25 cellular contexts compared by ENCODE assay signal in genomic region chr3:30081904-30082303, GRCh38.
A peak's percentile ranks its signal among the peaks of the same experiment; 100 is the strongest.
DNase-seq lines count a peak whose midpoint lies in the region; ATAC-seq and TF ChIP-seq lines count a peak whose summit lies in the region.
"Had no signal": no experiment of that assay in that cellular context is flagged by ENCODE, and none has a peak within 500 bp of the region (broad histone marks: within the 10 kb centered on the region; RNA-seq: fewer than 3 reads in every experiment).

No MANE protein-coding gene starts in this region.

- DNase-seq in NCI-H146 (lab: John Stamatoyannopoulos, UW) (peak; percentile 13), NCI-H146 treated with DMSO at 0.1 percent for 48 hours (lab: John Stamatoyannopoulos, UW; ENCODE audit: unreplicated experiment) (no peak), SW480 (ENCODE audit: low spot score) (peak; percentile 74), mucosa of descending colon (peak; percentile 68 to 92 (median 73)), SKM-1 treated with dmso at 0.1 percent for 144 hours (lab: John Stamatoyannopoulos, UW; ENCODE audit: unreplicated experiment) (no peak), anterior cingulate cortex (lab: John Stamatoyannopoulos, UW) (no peak)
- DNase-seq: activated CD4-positive, alpha-beta memory T cell treated with anti-CD3 and anti-CD28 coated beads for 36 hours; activated CD4-positive, alpha-beta T cell treated with anti-CD3 and anti-CD28 coated beads for 1 hour; activated naive CD4-positive, alpha-beta T cell treated with Interleukin-2 at 50 U/mL for 16 hours; foreskin fibroblast; H7; IMR-90; natural killer cell; NCI-H1048; NCI-H1694 treated with DMSO at 0.1 percent for 48 hours; occipital lobe; psoas muscle; Right ventricle myocardium superior; stimulated activated CD4-positive, alpha-beta T cell treated with anti-CD3 and anti-CD28 coated beads, Interleukin-15, amount 100 ng/mL, for 24 hours; substantia nigra had no signal

- H3K4me3 ChIP-seq in mucosa of descending colon, result no peak overlapping the region
- H3K4me3 ChIP-seq: esophagus muscularis mucosa, psoas muscle had no signal

- H3K36me3 ChIP-seq in mucosa of descending colon (ENCODE audit: low read depth), result no peaks in the 10 kb centered on the region
- H3K36me3 ChIP-seq: esophagus muscularis mucosa had no signal

- H3K4me1 ChIP-seq in mucosa of descending colon (ENCODE audit: low read depth), result peaks cover 21% of the 10 kb centered on the region
- H3K4me1 ChIP-seq: esophagus muscularis mucosa had no signal

- intact Hi-C loops in mucosa of descending colon (cut with DNase I, micrococcal nuclease), result no loop called here

- no peaks in the 10 kb centered on the region for H3K9me3 ChIP-seq in mucosa of descending colon
- H3K9me3 ChIP-seq: esophagus muscularis mucosa, psoas muscle had no signal

- ATAC-seq in mucosa of descending colon (peak; percentile 95), GM18858 (IDR thresholded peaks at IDR 0.05; ENCODE audit: unreplicated experiment) (no peak), GM18511 (IDR thresholded peaks at IDR 0.05; ENCODE audit: unreplicated experiment) (no peak)
- ATAC-seq: natural killer cell; psoas muscle; SK-N-SH treated with all-trans-retinoic acid at 6 μM for 48 hours; stimulated activated effector memory CD8-positive, alpha-beta T cell treated with anti-CD3 and anti-CD28 coated beads, Interleukin-12 subunit alpha, Interleukin-12 subunit beta, amount 100 ng/mL, for 72 hours had no signal

- no peak for TF ChIP-seq CTCF in mucosa of descending colon (IDR thresholded peaks at IDR 0.05)

Comparison
In these comparisons a context has a peak if more than half of its experiments do, and no peak if none do; other contexts are left out.
1. DNase-seq: peak in NCI-H146 (single experiment), SW480 (single experiment) and mucosa of descending colon (3 of 3); none in NCI-H146 treated with DMSO at 0.1 percent for 48 hours (single experiment), SKM-1 treated with dmso at 0.1 percent for 144 hours (single experiment) and anterior cingulate cortex (0 of 58).